Comparison of ENCODE assay signal across 2 cellular contexts in genomic region chr6:130288065-130288464, GRCh38.
TF ChIP-seq lines count a peak whose summit lies in the region.

No MANE protein-coding gene starts in this region.

TF ChIP-seq in SK-N-SH, 30 proteins besides CTCF, POLR2A, EP300 and RAD21 (continued from another document):
- no peak for TF ChIP-seq FOXM1 (IDR thresholded peaks at IDR 0.05; ENCODE audit: low read depth)
- TF ChIP-seq RCOR1 (IDR thresholded peaks at IDR 0.05; ENCODE audit: low read length) = no peak
- TF ChIP-seq TEAD4 (IDR thresholded peaks at IDR 0.05; ENCODE audit: borderline replicate concordance, insufficient read depth) = no peak
- no peak for TF ChIP-seq MEF2A (IDR thresholded peaks at IDR 0.05; ENCODE audit: borderline replicate concordance, low read depth)
- no peak for TF ChIP-seq GABPA (IDR thresholded peaks at IDR 0.05; ENCODE audit: low read depth)
- no peak for TF ChIP-seq ZBTB33 (IDR thresholded peaks at IDR 0.05; ENCODE audit: borderline replicate concordance, low read depth)
- TF ChIP-seq JUND (IDR thresholded peaks at IDR 0.05) = no peak
- TF ChIP-seq TCF12 (IDR thresholded peaks at IDR 0.05) = peak; percentile 20; the same call in 1 of the 2 replicates
TF ChIP-seq in SK-N-SH: peak in this region for 2.

TF ChIP-seq in SK-N-SH treated with all-trans-retinoic acid at 6 μM for 48 hours, 23 proteins besides CTCF, POLR2A, EP300 and RAD21 (continued from another document):
- TF ChIP-seq TSHZ2 (CRISPR knock-in tag; IDR thresholded peaks at IDR 0.05) (no peak), OSR1 (CRISPR knock-in tag; IDR thresholded peaks at IDR 0.05) (no peak), PPARA (CRISPR knock-in tag; IDR thresholded peaks at IDR 0.05; ENCODE audit: borderline replicate concordance) (no peak), BACH2 (CRISPR knock-in tag; IDR thresholded peaks at IDR 0.05; ENCODE audit: borderline replicate concordance) (no peak), RARB (CRISPR knock-in tag; IDR thresholded peaks at IDR 0.05) (no peak), ISL1 (CRISPR knock-in tag; IDR thresholded peaks at IDR 0.05) (no peak), ZFP3 (CRISPR knock-in tag; IDR thresholded peaks at IDR 0.05) (no peak), CREB5 (CRISPR knock-in tag; IDR thresholded peaks at IDR 0.05; ENCODE audit: low read depth) (no peak), ZNF565 (CRISPR knock-in tag; conservative IDR thresholded peaks at IDR 0.05; ENCODE audit: low read depth) (no peak), GLIS3 (CRISPR knock-in tag; IDR thresholded peaks at IDR 0.05) (no peak), CSDC2 (CRISPR knock-in tag; IDR thresholded peaks at IDR 0.05) (no peak), ZC3H10 (CRISPR knock-in tag; IDR thresholded peaks at IDR 0.05) (no peak)
